In the genomic region with DNA sequence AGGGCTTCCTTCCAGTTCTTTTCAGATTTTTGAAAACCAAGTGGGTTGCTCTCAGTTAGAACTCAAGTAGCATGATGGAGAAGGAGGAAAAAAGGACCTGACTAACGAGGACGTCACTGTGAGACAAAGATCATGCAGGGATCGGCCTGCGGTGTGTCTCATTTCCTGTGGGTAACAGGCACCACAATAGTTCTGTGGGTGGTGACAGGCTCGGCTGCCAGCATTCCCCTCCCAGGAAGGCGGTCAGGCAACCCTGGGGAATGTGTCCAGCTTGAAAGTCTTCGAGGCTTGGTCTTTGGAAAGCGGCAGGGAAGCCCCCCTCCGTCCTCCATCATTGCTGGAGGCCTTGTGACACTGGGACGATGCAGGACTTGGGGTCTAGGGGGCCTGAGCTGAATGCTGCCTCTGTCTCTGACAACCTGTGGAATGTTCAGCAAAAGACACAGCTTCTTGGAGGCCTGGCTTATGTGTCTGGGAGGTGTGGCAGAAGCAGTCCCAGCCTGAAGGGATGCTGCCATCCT, we compare ENCODE assay signal across 8 cellular contexts.
A peak's percentile ranks its signal among the peaks of the same experiment; 100 is the strongest.
DNase-seq lines count a peak whose midpoint lies in the region; ATAC-seq and TF ChIP-seq lines count a peak whose summit lies in the region.

No MANE protein-coding gene starts in this region.

- peak overlapping the region in 1 of 2 donors; percentile 66 for H3K4me3 Mint-ChIP-seq in CD14-positive monocyte

- DNase-seq in CD14-positive monocyte (ENCODE audit: low spot score) (peak; percentile 89), KBM-7 (peak; percentile 71), dorsolateral prefrontal cortex (no peak), posterior vena cava (ENCODE audit: low spot score) (peak; percentile 92), NCI-H146 (lab: John Stamatoyannopoulos, UW) (no peak), NCI-H526 treated with DMSO at 0.1 percent for 48 hours (lab: John Stamatoyannopoulos, UW) (no peak)
- DNase-seq in activated CD4-positive, alpha-beta T cell treated with anti-CD3 and anti-CD28 coated beads for 4 hours, result peak; percentile 75

- peaks cover 0 to 2% of the 10 kb centered on the region in 2 donors for H3K36me3 Mint-ChIP-seq in CD14-positive monocyte

- ATAC-seq in GM21528 (IDR thresholded peaks at IDR 0.05; ENCODE audit: low FRiP score, unreplicated experiment), result peak; percentile 92

- peak overlapping the region in 41 of 59 donors; percentile 2 to 78 (median 39) for H3K27ac ChIP-seq in dorsolateral prefrontal cortex

- H3K4me1 Mint-ChIP-seq in CD14-positive monocyte, result peaks cover 30% of the 10 kb centered on the region

- H3K27me3 ChIP-seq in dorsolateral prefrontal cortex, result no peaks in the 10 kb centered on the region

- in situ Hi-C loops in KBM-7 (cut with MboI; ENCODE audit: low pct_unique_long_range_greater_than_20kb, low sequenced_read_pairs), result no loop called here

- H3K27me3 Mint-ChIP-seq in CD14-positive monocyte (ENCODE audit: low read depth in 3 of 3), result peaks cover 0 to 4% (median 2%) of the 10 kb centered on the region in 3 donors

- peak overlapping the region; percentile 67 to 85 (median 79) for H3K27ac Mint-ChIP-seq in CD14-positive monocyte

- intact Hi-C loops in CD14-positive monocyte (cut with micrococcal nuclease) (loop anchor here in 1 of 2 donors (5.0 kb wide), 1 partner anchor 258 kb away; the partner anchor contains the start of gene PFDN4), dorsolateral prefrontal cortex (cut with DNase I) (loop anchor here in 1 of 2 donors (10.0 kb wide), 1 partner anchor 75 kb away; no protein-coding TSS in a partner anchor), posterior vena cava (cut with DNase I) (no loop called here)

- no peak for TF ChIP-seq CTCF in CD14-positive monocyte (IDR thresholded peaks at IDR 0.05)
- no peak for TF ChIP-seq CTCF in dorsolateral prefrontal cortex (IDR thresholded peaks at IDR 0.05 in 54 of 56, conservative IDR thresholded peaks at IDR 0.05 in 2 of 56; ENCODE audit: low read depth in 1 of 56, partially characterized antibody in 56 of 56)

- no peak overlapping the region for H3K4me3 ChIP-seq in dorsolateral prefrontal cortex

- peaks cover 0 to 6% (median 0%) of the 10 kb centered on the region in 7 donors for H3K9me3 Mint-ChIP-seq in CD14-positive monocyte

Comparison
In these comparisons a context has a peak if more than half of its experiments do, and no peak if none do; other contexts are left out.
1. DNase-seq: peak in CD14-positive monocyte (single experiment), KBM-7 (single experiment), activated CD4-positive, alpha-beta T cell treated with anti-CD3 and anti-CD28 coated beads for 4 hours (2 of 2) and posterior vena cava (single experiment); none in dorsolateral prefrontal cortex (0 of 10), NCI-H146 (single experiment) and NCI-H526 treated with DMSO at 0.1 percent for 48 hours (single experiment).